ENCODE assay signal across 2 cellular contexts in genomic region chr19:17504456-17504855, GRCh38.
TF ChIP-seq lines count a peak whose summit lies in the region.

No MANE protein-coding gene starts in this region.

TF ChIP-seq in K562, 482 proteins besides CTCF, POLR2A, EP300 and RAD21:
- TF ChIP-seq E2F8 (IDR thresholded peaks at IDR 0.05; ENCODE audit: low read depth, partially characterized antibody) (no peak), FOXJ3 (CRISPR knock-in tag; IDR thresholded peaks at IDR 0.05) (no peak), CBX5 (IDR thresholded peaks at IDR 0.05; ENCODE audit: borderline replicate concordance, low read depth) (no peak), ZNF668 (CRISPR knock-in tag; IDR thresholded peaks at IDR 0.05) (no peak), ZBTB12 (CRISPR knock-in tag; IDR thresholded peaks at IDR 0.05) (no peak), POLR2G (IDR thresholded peaks at IDR 0.05; ENCODE audit: low read depth, low read length) (0 out of 2 replicates have a peak, but pooled peaks have one; percentile 24), CHCHD3 (CRISPR knock-in tag; IDR thresholded peaks at IDR 0.05) (no peak), ETV1 (tag; conservative IDR thresholded peaks at IDR 0.05; ENCODE audit: low read depth) (no peak)

TF ChIP-seq in SK-N-SH treated with all-trans-retinoic acid at 6 μM for 48 hours, 23 proteins besides CTCF, POLR2A, EP300 and RAD21:
- TF ChIP-seq CSDC2 (CRISPR knock-in tag; IDR thresholded peaks at IDR 0.05) (no peak), ESRRG (CRISPR knock-in tag; IDR thresholded peaks at IDR 0.05) (no peak), CREB5 (CRISPR knock-in tag; IDR thresholded peaks at IDR 0.05; ENCODE audit: low read depth) (no peak), TOX (CRISPR knock-in tag; IDR thresholded peaks at IDR 0.05; ENCODE audit: borderline replicate concordance) (no peak), OSR1 (CRISPR knock-in tag; IDR thresholded peaks at IDR 0.05) (no peak), ARNTL (CRISPR knock-in tag; IDR thresholded peaks at IDR 0.05; ENCODE audit: borderline replicate concordance, low read depth) (no peak), PPARA (CRISPR knock-in tag; IDR thresholded peaks at IDR 0.05; ENCODE audit: borderline replicate concordance) (no peak), ZNF8 (CRISPR knock-in tag; IDR thresholded peaks at IDR 0.05) (no peak), ZFP30 (CRISPR knock-in tag; IDR thresholded peaks at IDR 0.05) (no peak)
- TF ChIP-seq, protein P1, sequence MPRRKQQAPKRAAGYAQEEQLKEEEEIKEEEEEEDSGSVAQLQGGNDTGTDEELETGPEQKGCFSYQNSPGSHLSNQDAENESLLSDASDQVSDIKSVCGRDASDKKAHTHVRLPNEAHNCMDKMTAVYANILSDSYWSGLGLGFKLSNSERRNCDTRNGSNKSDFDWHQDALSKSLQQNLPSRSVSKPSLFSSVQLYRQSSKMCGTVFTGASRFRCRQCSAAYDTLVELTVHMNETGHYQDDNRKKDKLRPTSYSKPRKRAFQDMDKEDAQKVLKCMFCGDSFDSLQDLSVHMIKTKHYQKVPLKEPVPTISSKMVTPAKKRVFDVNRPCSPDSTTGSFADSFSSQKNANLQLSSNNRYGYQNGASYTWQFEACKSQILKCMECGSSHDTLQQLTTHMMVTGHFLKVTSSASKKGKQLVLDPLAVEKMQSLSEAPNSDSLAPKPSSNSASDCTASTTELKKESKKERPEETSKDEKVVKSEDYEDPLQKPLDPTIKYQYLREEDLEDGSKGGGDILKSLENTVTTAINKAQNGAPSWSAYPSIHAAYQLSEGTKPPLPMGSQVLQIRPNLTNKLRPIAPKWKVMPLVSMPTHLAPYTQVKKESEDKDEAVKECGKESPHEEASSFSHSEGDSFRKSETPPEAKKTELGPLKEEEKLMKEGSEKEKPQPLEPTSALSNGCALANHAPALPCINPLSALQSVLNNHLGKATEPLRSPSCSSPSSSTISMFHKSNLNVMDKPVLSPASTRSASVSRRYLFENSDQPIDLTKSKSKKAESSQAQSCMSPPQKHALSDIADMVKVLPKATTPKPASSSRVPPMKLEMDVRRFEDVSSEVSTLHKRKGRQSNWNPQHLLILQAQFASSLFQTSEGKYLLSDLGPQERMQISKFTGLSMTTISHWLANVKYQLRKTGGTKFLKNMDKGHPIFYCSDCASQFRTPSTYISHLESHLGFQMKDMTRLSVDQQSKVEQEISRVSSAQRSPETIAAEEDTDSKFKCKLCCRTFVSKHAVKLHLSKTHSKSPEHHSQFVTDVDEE (CRISPR knock-in tag; IDR thresholded peaks at IDR 0.05) = no peak
